Comparison of ENCODE assay signal across 8 cellular contexts in the genomic region with DNA sequence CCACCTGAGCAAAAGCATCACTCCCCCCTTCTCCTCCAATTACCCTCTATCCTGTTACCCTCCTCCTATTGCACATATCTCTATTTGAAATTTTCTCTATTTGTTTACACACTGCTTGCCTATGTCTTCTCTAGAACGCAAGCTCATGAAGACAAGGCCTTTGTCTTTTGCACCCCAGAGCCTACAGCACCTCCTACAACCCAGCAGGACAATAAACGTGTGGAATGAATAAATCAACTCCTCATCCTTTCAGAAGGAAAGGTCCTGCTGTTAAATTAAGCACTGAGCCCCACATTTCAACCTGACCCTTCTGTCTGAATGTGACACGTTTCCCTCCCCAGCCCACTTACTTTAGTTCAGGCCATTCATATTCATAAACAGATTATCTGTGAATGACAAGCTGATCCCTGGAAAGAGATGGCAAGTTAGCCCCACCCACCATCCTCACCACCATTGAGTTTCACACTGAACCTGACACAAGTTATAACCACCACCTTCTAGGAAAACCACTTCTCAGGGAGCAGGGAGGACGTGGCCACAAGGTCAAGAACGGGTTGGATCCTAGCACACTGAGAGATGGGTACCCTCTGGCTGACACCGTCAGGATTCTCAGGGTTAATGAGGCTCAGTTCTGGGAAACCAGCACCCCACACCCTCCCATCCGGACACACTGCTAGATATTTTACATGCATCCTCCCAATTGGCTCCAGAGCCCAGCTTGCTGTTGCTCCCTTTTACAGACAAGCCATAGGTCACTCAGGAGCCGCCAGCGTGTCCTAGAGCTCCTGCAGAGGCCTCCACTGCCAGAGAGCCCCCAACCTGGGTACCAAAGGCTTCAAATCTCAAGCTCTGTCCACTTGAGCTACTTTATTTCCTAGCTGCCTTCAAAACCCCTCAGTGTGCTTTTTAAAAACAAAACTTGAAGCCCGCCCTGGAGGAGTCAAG. TPM values are rescaled to one million over a fixed set of nuclear protein-coding genes. Genes with fewer than 3 reads are reported as not detected.
A peak's percentile ranks its signal among the peaks of the same experiment; 100 is the strongest.
DNase-seq lines count a peak whose midpoint lies in the region; ATAC-seq lines count a peak whose summit lies in the region.

No MANE protein-coding gene starts in this region.

- no peaks in the 10 kb centered on the region for H3K27me3 Mint-ChIP-seq in activated T-cell treated with anti-CD3 and anti-CD28 coated beads, Interleukin-2, amount 50 U/mL, for 24 hours

- H3K4me1 Mint-ChIP-seq in activated T-cell treated with anti-CD3 and anti-CD28 coated beads, Interleukin-2, amount 50 U/mL, for 24 hours (ENCODE audit: low read depth) = peaks cover 31% of the 10 kb centered on the region

- intact Hi-C loops in sciatic nerve (cut with DNase I) = no loop called here

- H3K4me3 Mint-ChIP-seq in activated T-cell treated with anti-CD3 and anti-CD28 coated beads, Interleukin-2, amount 50 U/mL, for 24 hours = peak overlapping the region; percentile 56

- no peaks in the 10 kb centered on the region for H3K36me3 Mint-ChIP-seq in activated T-cell treated with anti-CD3 and anti-CD28 coated beads, Interleukin-2, amount 50 U/mL, for 24 hours (ENCODE audit: low read depth)

- no peaks in the 10 kb centered on the region for H3K9me3 Mint-ChIP-seq in activated T-cell treated with anti-CD3 and anti-CD28 coated beads, Interleukin-2, amount 50 U/mL, for 24 hours

- ATAC-seq in sciatic nerve (peak; percentile 25), GM18867 (IDR thresholded peaks at IDR 0.05; ENCODE audit: unreplicated experiment) (no peak)

- peak overlapping the region; percentile 10 for H3K27ac Mint-ChIP-seq in activated T-cell treated with anti-CD3 and anti-CD28 coated beads, Interleukin-2, amount 50 U/mL, for 24 hours

- DNase-seq in activated T-cell treated with anti-CD3 and anti-CD28 coated beads, Interleukin-2, amount 50 U/mL, for 24 hours = no peak
- no peak for DNase-seq in activated T-cell treated with anti-CD3 and anti-CD28 coated beads, Interleukin-2, amount 50 U/mL, for 1 hour
- DNase-seq in NCI-H1436 (lab: John Stamatoyannopoulos, UW) (peak; percentile 42), amygdala (lab: John Stamatoyannopoulos, UW) (peak in 39 of 56 donors; percentile 11 to 74 (median 46)), hippocampal formation (lab: John Stamatoyannopoulos, UW) (peak; percentile 58 to 65), sciatic nerve (ENCODE audit: low spot score) (no peak)
- no peak for DNase-seq in NK-92 treated with Interleukin-12 subunit alpha and Interleukin-12 subunit beta, amount 100 ng/mL, for 24 hours (lab: John Stamatoyannopoulos, UW)

RNA-seq across cellular contexts. Expression of a gene that starts 0.9 kb away (rescaled TPM):
- total RNA-seq in sciatic nerve = 4.7 TPM

Comparison
In these comparisons a context has a peak if more than half of its experiments do, and no peak if none do; other contexts are left out.
1. DNase-seq: peak in NCI-H1436 (single experiment), amygdala (39 of 56) and hippocampal formation (2 of 2); none in activated T-cell treated with anti-CD3 and anti-CD28 coated beads, Interleukin-2, amount 50 U/mL, for 24 hours (single experiment), activated T-cell treated with anti-CD3 and anti-CD28 coated beads, Interleukin-2, amount 50 U/mL, for 1 hour (single experiment), sciatic nerve (single experiment) and NK-92 treated with Interleukin-12 subunit alpha and Interleukin-12 subunit beta, amount 100 ng/mL, for 24 hours (single experiment).